ENCODE assay signal across 26 cellular contexts in genomic region chr3:36459177-36459576, GRCh38.
"Had no signal": no experiment of that assay in that cellular context is flagged by ENCODE, and none has a peak within 500 bp of the region (broad histone marks: within the 10 kb centered on the region; RNA-seq: fewer than 3 reads in every experiment).

No MANE protein-coding gene starts in this region.

- ATAC-seq: stimulated activated effector memory CD8-positive, alpha-beta T cell treated with anti-CD3 and anti-CD28 coated beads, Interleukin-12 subunit alpha, Interleukin-12 subunit beta, amount 100 ng/mL, for 72 hours; stimulated activated memory B cell treated with anti-CD40 and anti-IgM and Interleukin-4, amounts not matched to agents 10 μg/mL and 1 μg/mL and 100 μg/mL, for 72 hours; stimulated activated naive B cell treated with anti-CD40 and anti-IgM and Interleukin-4, amounts not matched to agents 10 μg/mL and 1 μg/mL and 100 μg/mL, for 72 hours; stimulated activated naive CD8-positive, alpha-beta T cell treated with anti-CD3 and anti-CD28 coated beads, Interleukin-15, amount 100 ng/mL, for 72 hours; stimulated activated naive CD8-positive, alpha-beta T cell treated with anti-CD3 and anti-CD28 coated beads, Interleukin-15, Interleukin-2, amounts not matched to agents 100 U/mL and 50 U/mL, for 24 hours; upper lobe of right lung had no signal

- H3K36me3 ChIP-seq: stomach, suprapubic skin, thoracic aorta, thyroid gland, tibial artery, tibial nerve, transverse colon, upper lobe of left lung, upper lobe of right lung, uterus, vagina had no signal

- H3K27me3 ChIP-seq: stomach, suprapubic skin, testis, thyroid gland, tibial artery, tibial nerve, transverse colon, upper lobe of left lung, upper lobe of right lung, uterus, vagina had no signal

- DNase-seq: stimulated activated CD4-positive, alpha-beta T cell treated with anti-CD3 and anti-CD28 coated beads, Interleukin-2, amount 100 ng/mL, for 48 hours; stimulated activated CD4-positive, alpha-beta T cell treated with anti-CD3 and anti-CD28 coated beads, Interleukin-4, amount 100 ng/mL, for 1 hour; stimulated activated CD4-positive, alpha-beta T cell treated with anti-CD3 and anti-CD28 coated beads, Interleukin-4, amount 100 ng/mL, for 24 hours; stimulated activated CD4-positive, alpha-beta T cell treated with anti-CD3 and anti-CD28 coated beads, Interleukin-4, amount 100 ng/mL, for 4 hours; stimulated activated CD8-positive, alpha-beta memory T cell treated with anti-CD3 and anti-CD28 coated beads, Interleukin-4, amount 100 ng/mL, for 48 hours; stimulated activated naive B cell treated with anti-CD40 and anti-IgM and Interleukin-4, amounts not matched to agents 10 μg/mL and 1 μg/mL and 100 μg/mL, for 72 hours; stimulated activated naive CD4-positive, alpha-beta T cell; stimulated activated naive CD4-positive, alpha-beta T cell treated with Interleukin-2 at 50 U/mL for 16 hours; stimulated activated naive CD8-positive, alpha-beta T cell treated with anti-CD3 and anti-CD28 coated beads, Interleukin-15, amount 100 ng/mL, for 72 hours; stimulated activated naive CD8-positive, alpha-beta T cell treated with anti-CD3 and anti-CD28 coated beads, Interleukin-15, Interleukin-2, amounts not matched to agents 100 U/mL and 50 U/mL, for 24 hours; stomach; substantia nigra; testis; thyroid gland; tibial artery; transverse colon; trophoblast cell; upper lobe of left lung; upper lobe of right lung; uterus had no signal

- H3K4me1 ChIP-seq: suprapubic skin, testis, thyroid gland, tibial nerve, transverse colon, uterus, vagina had no signal

- H3K27ac ChIP-seq: stomach, suprapubic skin, testis, thyroid gland, tibial artery, tibial nerve, transverse colon, upper lobe of left lung, upper lobe of right lung, uterus, vagina had no signal

- H3K9me3 ChIP-seq: stomach, suprapubic skin, testis, thoracic aorta, thyroid gland, tibial artery, tibial nerve, transverse colon, upper lobe of left lung, upper lobe of right lung, uterus, vagina had no signal

- H3K4me3 ChIP-seq: stomach, suprapubic skin, testis, thoracic aorta, thyroid gland, tibial artery, tibial nerve, transverse colon, upper lobe of left lung, upper lobe of right lung, uterus, vagina had no signal
